8 cellular contexts compared by ENCODE assay signal in the genomic region with DNA sequence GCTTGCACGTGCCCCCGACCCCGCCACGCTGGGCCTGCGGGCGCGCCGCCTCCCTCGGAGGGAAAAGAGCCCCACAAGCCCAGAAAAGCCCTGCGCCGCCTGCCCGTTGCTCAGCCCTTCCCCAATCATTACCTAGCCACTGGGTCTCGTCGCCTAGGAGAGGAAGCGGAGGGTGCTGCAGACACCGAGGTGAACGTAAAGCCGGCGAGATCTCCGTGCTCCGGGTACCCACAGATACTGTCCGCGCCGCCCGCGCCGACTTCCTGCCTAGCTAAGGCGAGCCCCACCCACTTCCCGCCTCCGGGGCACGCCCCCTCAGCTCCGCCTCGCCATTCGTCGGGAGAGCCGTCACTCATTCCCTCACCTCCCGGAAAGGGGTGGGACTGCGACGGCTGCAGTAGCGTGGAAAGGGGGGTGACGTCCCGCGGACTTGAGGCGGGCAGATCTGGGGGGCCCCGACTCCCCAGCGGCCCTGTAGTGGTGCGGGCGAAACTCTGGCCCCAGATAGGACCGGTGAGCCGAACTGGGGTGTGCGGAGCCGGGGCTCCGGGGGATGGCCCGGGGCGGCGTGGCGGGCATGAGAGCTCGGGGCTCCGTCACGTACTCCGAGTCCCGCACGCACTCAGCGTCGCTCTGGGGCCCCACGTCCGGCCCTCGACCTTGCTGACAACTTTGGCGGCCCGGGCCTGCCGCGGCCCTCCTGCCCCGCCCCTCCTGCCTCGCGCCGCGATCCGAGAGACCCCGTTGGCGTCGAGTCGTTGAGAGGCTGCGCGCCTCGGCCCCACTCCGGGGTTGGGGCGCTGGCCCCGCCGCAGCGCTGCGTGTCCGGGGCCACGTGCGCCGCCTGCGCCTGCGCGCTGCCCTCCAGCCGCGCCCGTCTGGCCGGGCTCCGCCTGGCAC. TPM values are rescaled to one million over a fixed set of nuclear protein-coding genes. Genes with fewer than 3 reads are reported as not detected.
DNase-seq lines count a peak whose midpoint lies in the region; ATAC-seq, FAIRE-seq and TF ChIP-seq lines count a peak whose summit lies in the region.

TSS of gene ENO1 (minus strand) at position 239 of the 900 bp plus-strand sequence. CDS start 3,778 bp downstream, outside the sequence.

- H4K20me1 ChIP-seq in HepG2 (ENCODE audit: insufficient read depth, low read length), result peaks cover 37% of the 10 kb centered on the region

- no peaks in the 10 kb centered on the region for H3K9me3 ChIP-seq in HepG2 (ENCODE audit: low read length)

- POLR2A ChIA-PET in HepG2 (lab: Yijun Ruan, JAX), result interaction anchor here (1.0 to 4.9 kb wide), 13 partner anchors 9 to 361 kb away, joined by 3 to 116 read pairs (median 6); partner anchors contain the start of gene RERE

- peak; percentile 57 for TF ChIP-seq RAD21 in HepG2 (CRISPR knock-in tag; IDR thresholded peaks at IDR 0.05)

- DNase-seq in NCI-H69 (lab: John Stamatoyannopoulos, UW) (peak; percentile 94), dedifferentiated amniotic fluid mesenchymal stem cell (ENCODE audit: extremely low spot score) (peak; percentile 97), HepG2 (ENCODE audit: low spot score) (peak; percentile 89)
- peak; percentile 99 to 100 for DNase-seq in activated CD4-positive, alpha-beta T cell treated with anti-CD3 and anti-CD28 coated beads, Interleukin-2, amount 50 U/mL, for 24 hours (ENCODE audit: low read depth in 1 of 2, low spot score in 1 of 2)
- peak; percentile 100 for DNase-seq in stimulated activated CD4-positive, alpha-beta T cell treated with anti-CD3 and anti-CD28 coated beads, Interleukin-2, amount 100 ng/mL, for 48 hours

- intact Hi-C loops in HepG2 (cut with micrococcal nuclease; ENCODE audit: unreplicated experiment), result no loop called here

- BruUV-seq in HepG2 (replicated peaks; lab: Mats Ljungman, UMichigan), result no TSS peak

- FAIRE-seq in HepG2 (lab: Jason Lieb, UNC), result no peak

- H3K79me2 ChIP-seq in HepG2 (ENCODE audit: insufficient read depth, low read length), result peaks cover 50% of the 10 kb centered on the region

- CTCF ChIA-PET in HepG2 (lab: Yijun Ruan, JAX; ENCODE audit: low intra/inter-chr PET ratio, low total read pairs), result no interaction called here

- no peak for TF ChIP-seq CTCF in C4-2B (conservative IDR thresholded peaks at IDR 0.05)
- no peak for TF ChIP-seq CTCF in HepG2 (CRISPR knock-in tag; IDR thresholded peaks at IDR 0.05)

- ATAC-seq in GM19328 (IDR thresholded peaks at IDR 0.05; ENCODE audit: unreplicated experiment) (peak; percentile 76), HG03469 (IDR thresholded peaks at IDR 0.05; ENCODE audit: unreplicated experiment) (peak; percentile 54), HepG2 (peak; percentile 84)

- peak; percentile 10 to 55; a peak in 3 of 4 replicates for TF ChIP-seq EP300 in HepG2 (IDR thresholded peaks at IDR 0.05; ENCODE audit: low read depth in 2 of 2, low read length in 2 of 2)
- TF ChIP-seq EP300 in HepG2 (CRISPR knock-in tag; IDR thresholded peaks at IDR 0.05; ENCODE audit: borderline replicate concordance), result peak; percentile 18; the same call in 1 of the 2 replicates

- H3K4me2 ChIP-seq in HepG2 (ENCODE audit: low read depth, low read length), result peak within 1 kb of the TSS; percentile 90

- no peak within 1 kb of the TSS for H2AFZ ChIP-seq in HepG2 (ENCODE audit: low read length)

- peaks cover 46% of the 10 kb centered on the region for H3K4me1 ChIP-seq in HepG2 (ENCODE audit: insufficient read depth, low read length)

- peaks cover 0 to 2% of the 10 kb centered on the region in 2 experiments; a peak in 2 of 5 replicates for H3K27me3 ChIP-seq in HepG2 (ENCODE audit: control insufficient read depth in 1 of 2, insufficient read depth in 2 of 2, low read length in 2 of 2)

- in situ Hi-C loops in HepG2 (cut with HindIII; ENCODE audit: extremely low pct_ligation_motif_present, low pct_unique_long_range_greater_than_20kb), result no loop called here

- peak within 1 kb of the TSS; percentile 97 for H3K9ac ChIP-seq in HepG2 (ENCODE audit: insufficient read depth, low read depth, low read length)

- peak; percentile 97 for TF ChIP-seq POLR2A in HepG2 (IDR thresholded peaks at IDR 0.05; ENCODE audit: insufficient read depth in 1 of 2, low read depth in 2 of 2, low read length in 2 of 2)

- H3K36me3 ChIP-seq in HepG2 (replicated peaks in 1 of 2; ENCODE audit: control insufficient read depth in 1 of 2, insufficient read depth in 2 of 2, low read length in 2 of 2), result peaks cover 4 to 28% of the 10 kb centered on the region in 2 experiments; a peak in 4 of 5 replicates

- H3K27ac ChIP-seq in C4-2B, result peak within 1 kb of the TSS; percentile 99
- peak within 1 kb of the TSS; percentile 90 for H3K27ac ChIP-seq in HepG2 (ENCODE audit: extremely low read length, insufficient read depth, low read length)

- 8% methylated on average over 2 of the region's 103 CpGs for WGBS in HepG2 (ENCODE audit: low lambda C conversion rate)

- peak within 1 kb of the TSS; percentile 70 to 93 (median 93) for H3K4me3 ChIP-seq in HepG2 (replicated peaks in 1 of 3; ENCODE audit: insufficient read depth in 1 of 3, low read depth in 2 of 3, low read length in 3 of 3)

TF ChIP-seq in HepG2, 621 proteins besides CTCF, POLR2A, EP300 and RAD21 (continues in another document):
- TF ChIP-seq, protein P1, sequence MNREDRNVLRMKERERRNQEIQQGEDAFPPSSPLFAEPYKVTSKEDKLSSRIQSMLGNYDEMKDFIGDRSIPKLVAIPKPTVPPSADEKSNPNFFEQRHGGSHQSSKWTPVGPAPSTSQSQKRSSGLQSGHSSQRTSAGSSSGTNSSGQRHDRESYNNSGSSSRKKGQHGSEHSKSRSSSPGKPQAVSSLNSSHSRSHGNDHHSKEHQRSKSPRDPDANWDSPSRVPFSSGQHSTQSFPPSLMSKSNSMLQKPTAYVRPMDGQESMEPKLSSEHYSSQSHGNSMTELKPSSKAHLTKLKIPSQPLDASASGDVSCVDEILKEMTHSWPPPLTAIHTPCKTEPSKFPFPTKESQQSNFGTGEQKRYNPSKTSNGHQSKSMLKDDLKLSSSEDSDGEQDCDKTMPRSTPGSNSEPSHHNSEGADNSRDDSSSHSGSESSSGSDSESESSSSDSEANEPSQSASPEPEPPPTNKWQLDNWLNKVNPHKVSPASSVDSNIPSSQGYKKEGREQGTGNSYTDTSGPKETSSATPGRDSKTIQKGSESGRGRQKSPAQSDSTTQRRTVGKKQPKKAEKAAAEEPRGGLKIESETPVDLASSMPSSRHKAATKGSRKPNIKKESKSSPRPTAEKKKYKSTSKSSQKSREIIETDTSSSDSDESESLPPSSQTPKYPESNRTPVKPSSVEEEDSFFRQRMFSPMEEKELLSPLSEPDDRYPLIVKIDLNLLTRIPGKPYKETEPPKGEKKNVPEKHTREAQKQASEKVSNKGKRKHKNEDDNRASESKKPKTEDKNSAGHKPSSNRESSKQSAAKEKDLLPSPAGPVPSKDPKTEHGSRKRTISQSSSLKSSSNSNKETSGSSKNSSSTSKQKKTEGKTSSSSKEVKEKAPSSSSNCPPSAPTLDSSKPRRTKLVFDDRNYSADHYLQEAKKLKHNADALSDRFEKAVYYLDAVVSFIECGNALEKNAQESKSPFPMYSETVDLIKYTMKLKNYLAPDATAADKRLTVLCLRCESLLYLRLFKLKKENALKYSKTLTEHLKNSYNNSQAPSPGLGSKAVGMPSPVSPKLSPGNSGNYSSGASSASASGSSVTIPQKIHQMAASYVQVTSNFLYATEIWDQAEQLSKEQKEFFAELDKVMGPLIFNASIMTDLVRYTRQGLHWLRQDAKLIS (CRISPR knock-in tag; IDR thresholded peaks at IDR 0.05), result peak; percentile 63; the same call in 1 of the 2 replicates
- TF ChIP-seq, protein P2, sequence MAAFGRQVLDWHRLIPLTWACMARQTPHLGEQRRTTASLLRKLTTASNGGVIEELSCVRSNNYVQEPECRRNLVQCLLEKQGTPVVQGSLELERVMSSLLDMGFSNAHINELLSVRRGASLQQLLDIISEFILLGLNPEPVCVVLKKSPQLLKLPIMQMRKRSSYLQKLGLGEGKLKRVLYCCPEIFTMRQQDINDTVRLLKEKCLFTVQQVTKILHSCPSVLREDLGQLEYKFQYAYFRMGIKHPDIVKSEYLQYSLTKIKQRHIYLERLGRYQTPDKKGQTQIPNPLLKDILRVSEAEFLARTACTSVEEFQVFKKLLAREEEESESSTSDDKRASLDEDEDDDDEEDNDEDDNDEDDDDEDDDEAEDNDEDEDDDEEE (CRISPR knock-in tag; IDR thresholded peaks at IDR 0.05), result 0 out of 2 replicates have a peak, but pooled peaks have one; percentile 18

RNA-seq across cellular contexts. Expression of gene ENO1, which starts in this region (rescaled TPM):
- 1,559 and 2,216 TPM in 2 replicates for total RNA-seq in HepG2 (2016; rRNA removed; fragmentation: Illumina TruSeq; extraction: Trizol)
- 233 and 251 TPM in 2 replicates for total RNA-seq in HepG2 (2016; cell fraction: cytosol; rRNA removed; fragmentation: Illumina TruSeq; extraction: Trizol; ENCODE audit: low read depth)
- 1,559 and 2,270 TPM in 2 replicates for total RNA-seq in HepG2 (2016; cell fraction: insoluble cytoplasmic fraction; rRNA removed; fragmentation: Illumina TruSeq; extraction: Trizol)
- total RNA-seq in HepG2 (2016; cell fraction: membrane; rRNA removed; fragmentation: Illumina TruSeq; extraction: Trizol), result 352 and 366 TPM in 2 replicates
- total RNA-seq in HepG2 (2016; cell fraction: nucleus; rRNA removed; fragmentation: Illumina TruSeq; extraction: Trizol), result 647 and 688 TPM in 2 replicates
- 2,835 and 3,103 TPM in 2 replicates for polyA plus RNA-seq in HepG2 (2011; rRNA removed)
- 2,814 and 3,536 TPM in 2 replicates for polyA plus RNA-seq in HepG2 (2011; cell fraction: cytosol; rRNA removed)
- 1,312 and 1,364 TPM in 2 replicates for polyA plus RNA-seq in HepG2 (2011; cell fraction: nucleus; rRNA removed)
- 2,599 and 3,087 TPM in 2 replicates for polyA plus RNA-seq in HepG2 (2012)
- polyA plus RNA-seq in HepG2 (2016; cell fraction: cytosol; fragmentation: Illumina TruSeq; extraction: Trizol; ENCODE audit: low read depth), result 244 and 257 TPM in 2 replicates
- 2,184 and 2,214 TPM in 2 replicates for polyA plus RNA-seq in HepG2 (2016; cell fraction: insoluble cytoplasmic fraction; fragmentation: Illumina TruSeq; extraction: Trizol; ENCODE audit: low read depth)
- 258 and 284 TPM in 2 replicates for polyA plus RNA-seq in HepG2 (2016; cell fraction: membrane; fragmentation: Illumina TruSeq; extraction: Trizol; ENCODE audit: low read depth)
- 796 and 841 TPM in 2 replicates for polyA plus RNA-seq in HepG2 (2016; cell fraction: nucleus; fragmentation: Illumina TruSeq; extraction: Trizol; ENCODE audit: insufficient read depth, low read depth)
- polyA minus RNA-seq in HepG2 (2011; rRNA and poly(A)+ RNA removed; ENCODE audit: low replicate concordance), result 4,265 and 4,548 TPM in 2 replicates
- 2,231 and 2,479 TPM in 2 replicates for polyA minus RNA-seq in HepG2 (2011; cell fraction: cytosol; rRNA and poly(A)+ RNA removed)
- 525 and 715 TPM in 2 replicates for polyA minus RNA-seq in HepG2 (2011; cell fraction: nucleus; rRNA and poly(A)+ RNA removed)

Comparison
In these comparisons a context has a peak if more than half of its experiments do, and no peak if none do; other contexts are left out.
1. Peak in every context shown above with its lines: DNase-seq, ATAC-seq, H3K4me3 ChIP-seq and H3K27ac ChIP-seq.